In the genomic region with DNA sequence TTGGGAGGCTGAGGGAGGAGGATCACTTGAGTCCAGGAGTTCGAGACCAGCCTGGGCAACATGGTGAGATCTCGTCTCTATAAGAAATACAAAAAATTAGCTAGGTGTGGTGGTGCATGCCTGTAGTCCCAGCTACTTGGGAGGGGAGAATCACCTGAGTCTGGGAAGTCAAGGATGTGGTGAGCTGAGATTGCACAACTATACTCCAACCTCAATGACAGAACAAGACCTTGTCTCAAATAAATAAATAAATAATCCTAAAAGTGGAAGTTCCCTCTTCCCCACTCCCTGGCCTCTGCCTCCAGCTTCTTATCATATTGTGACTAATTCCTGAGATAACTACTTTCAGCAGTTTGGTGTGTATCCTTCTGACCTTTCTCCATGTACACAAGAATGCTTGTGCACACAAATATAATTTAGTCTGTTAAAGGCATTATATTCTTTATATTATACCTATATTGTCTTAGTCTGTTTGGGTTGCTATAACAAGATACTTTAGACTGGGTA, we compare ENCODE assay signal across 1 cellular context.
TF ChIP-seq lines count a peak whose summit lies in the region.

No MANE protein-coding gene starts in this region.

TF ChIP-seq in HepG2, 621 proteins besides CTCF, POLR2A, EP300 and RAD21 (continued from another document):
- no peak for TF ChIP-seq ARID4A (CRISPR knock-in tag; IDR thresholded peaks at IDR 0.05; ENCODE audit: borderline replicate concordance)
